In the genomic region with DNA sequence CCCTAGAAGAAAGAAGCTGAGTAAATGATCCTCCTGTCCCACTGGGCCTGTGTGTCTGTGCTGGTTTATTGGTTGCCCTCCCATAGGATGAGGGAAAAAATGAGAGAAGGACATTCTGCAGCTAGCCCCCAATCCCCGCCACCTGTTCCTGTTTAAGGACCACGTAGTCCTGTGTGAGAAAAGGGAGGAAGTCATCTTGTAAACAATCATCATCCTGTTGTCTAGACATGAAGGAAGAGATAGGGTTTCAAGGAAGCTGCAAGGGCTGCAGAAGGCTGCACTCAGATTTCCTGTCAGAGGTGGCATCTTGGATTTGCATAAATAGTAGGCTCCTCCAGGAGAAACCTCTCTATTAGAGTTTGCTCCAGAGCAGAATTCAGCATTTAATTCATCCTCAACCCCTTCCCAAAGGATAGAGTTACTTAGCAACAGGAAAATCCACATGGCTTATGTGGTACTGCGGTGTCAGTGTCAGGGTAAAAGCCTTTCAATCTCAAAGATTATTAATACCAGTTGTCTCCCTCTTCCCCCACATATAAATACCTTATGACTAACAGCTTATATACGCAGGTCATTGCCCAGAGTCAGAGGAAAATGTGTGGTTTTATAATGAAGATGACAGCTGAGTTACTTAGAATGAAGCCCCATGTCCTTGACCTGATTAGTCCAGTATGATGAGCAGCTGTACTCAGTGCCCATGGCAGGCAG, we compare ENCODE assay signal across 13 cellular contexts. TPM values are rescaled to one million over a fixed set of nuclear protein-coding genes. Genes with fewer than 3 reads are reported as not detected.
DNase-seq lines count a peak whose midpoint lies in the region; ATAC-seq and TF ChIP-seq lines count a peak whose summit lies in the region.
"Had no signal": no experiment of that assay in that cellular context is flagged by ENCODE, and none has a peak within 500 bp of the region (broad histone marks: within the 10 kb centered on the region; RNA-seq: fewer than 3 reads in every experiment).

No MANE protein-coding gene starts in this region.

- no peak overlapping the region for H2AFZ ChIP-seq in smooth muscle cell (ENCODE audit: low read depth)
- H2AFZ ChIP-seq: PC-9 had no signal

- 35% methylated on average over 4 of the region's 4 CpGs for WGBS in smooth muscle cell (ENCODE audit: low lambda C conversion rate)

- intact Hi-C loops in posterior vena cava (cut with DNase I): no loop called here

- peak overlapping the region; percentile 94 for H3K27ac ChIP-seq in smooth muscle cell (ENCODE audit: low read depth)
- H3K27ac ChIP-seq: PC-9, tibial artery had no signal

- ATAC-seq in SK-N-SH treated with all-trans-retinoic acid at 6 μM for 48 hours: peak; percentile 81
- ATAC-seq in GM21825 (IDR thresholded peaks at IDR 0.05; ENCODE audit: unreplicated experiment): no peak

- H4K20me1 ChIP-seq in smooth muscle cell (ENCODE audit: low read depth): no peaks in the 10 kb centered on the region

- no peak for TF ChIP-seq CTCF in smooth muscle cell (IDR thresholded peaks at IDR 0.05; ENCODE audit: borderline replicate concordance, insufficient read depth, poor library complexity, severe bottlenecking)

- H3K9ac ChIP-seq in smooth muscle cell (ENCODE audit: low read depth): peak overlapping the region; percentile 51

- H3K9me3 ChIP-seq in smooth muscle cell (replicated peaks; ENCODE audit: low read depth): no peaks in the 10 kb centered on the region
- H3K9me3 ChIP-seq: tibial artery had no signal

- H3K4me1 ChIP-seq in smooth muscle cell (ENCODE audit: low read depth): peaks cover 12% of the 10 kb centered on the region

- DNase-seq in activated CD4-positive, alpha-beta T cell treated with anti-CD3 and anti-CD28 coated beads, Interleukin-2, amount 50 U/mL, for 1 hour: peak; percentile 12
- DNase-seq in activated CD4-positive, alpha-beta T cell treated with anti-CD3 and anti-CD28 coated beads, Interleukin-2, amount 50 U/mL, for 4 hours: no peak
- peak; percentile 28 for DNase-seq in effector CD4-positive, alpha-beta T cell
- DNase-seq in smooth muscle cell (lab: John Stamatoyannopoulos, UW; ENCODE audit: unreplicated experiment) (no peak), posterior vena cava (ENCODE audit: low spot score) (no peak), 8988T (no peak)
- DNase-seq: activated gamma-delta T cell, COR-L47 had no signal

- no peaks in the 10 kb centered on the region for H3K36me3 ChIP-seq in smooth muscle cell (ENCODE audit: low read depth)
- H3K36me3 ChIP-seq: tibial artery had no signal

- no peaks in the 10 kb centered on the region for H3K79me2 ChIP-seq in smooth muscle cell (ENCODE audit: low read depth)

- peaks cover 15% of the 10 kb centered on the region for H3F3A ChIP-seq in smooth muscle cell (ENCODE audit: low read depth)

- H3K4me3 ChIP-seq in smooth muscle cell: no peak overlapping the region
- H3K4me3 ChIP-seq: PC-9, tibial artery had no signal

- peak overlapping the region; percentile 33 for H3K4me2 ChIP-seq in smooth muscle cell
- H3K4me2 ChIP-seq: PC-9 had no signal

- H3K27me3 ChIP-seq in smooth muscle cell (ENCODE audit: low read depth): no peaks in the 10 kb centered on the region
- H3K27me3 ChIP-seq: tibial artery had no signal

TF ChIP-seq in SK-N-SH treated with all-trans-retinoic acid at 6 μM for 48 hours, 23 proteins besides CTCF, POLR2A, EP300 and RAD21:
- TF ChIP-seq ZFP3 (CRISPR knock-in tag; IDR thresholded peaks at IDR 0.05) (no peak), ZC3H10 (CRISPR knock-in tag; IDR thresholded peaks at IDR 0.05) (peak; percentile 57; the same call in 1 of the 2 replicates), TOX (CRISPR knock-in tag; IDR thresholded peaks at IDR 0.05; ENCODE audit: borderline replicate concordance) (peak; percentile 72; the same call in 1 of the 2 replicates)

RNA-seq across cellular contexts. Expression of a gene that starts 4.6 kb away (rescaled TPM):
- 6.3 and 16.9 TPM in 2 replicates for total RNA-seq in smooth muscle cell
- polyA plus RNA-seq in smooth muscle cell: 9.6 and 15.4 TPM in 2 replicates
- total RNA-seq in posterior vena cava: 10 to 100 TPM; 13.3 to 18.8 TPM

RNA-seq across cellular contexts. Expression of a gene that starts 18.6 kb away (rescaled TPM):
- total RNA-seq in smooth muscle cell (1.7 TPM in 1 of 2 replicates, not detected in the other), posterior vena cava (10 to 100 TPM; 39.7 to 46.6 TPM)
- 0.41 and 0.52 TPM in 2 replicates for polyA plus RNA-seq in smooth muscle cell
- total RNA-seq: PC-9 had no signal

RNA-seq across cellular contexts. Expression of a gene that starts 26.9 kb away (rescaled TPM):
- total RNA-seq in smooth muscle cell (not detected in 2 replicates), posterior vena cava (not detected)
- polyA plus RNA-seq in smooth muscle cell: not detected in 2 replicates
- total RNA-seq: PC-9, skeletal muscle tissue had no signal

RNA-seq across cellular contexts. Expression of a gene that starts 38.6 kb away (rescaled TPM):
- total RNA-seq in smooth muscle cell (5.8 and 7.5 TPM in 2 replicates), posterior vena cava (100 to 1,000 TPM in 1 of 2 donors, 10 to 100 TPM in 1; 91.5 to 101 TPM)
- polyA plus RNA-seq in smooth muscle cell: 7.8 and 9.6 TPM in 2 replicates

RNA-seq across cellular contexts. Expression of a gene that starts 40.0 kb away (rescaled TPM):
- total RNA-seq in smooth muscle cell (2.0 and 4.0 TPM in 2 replicates), posterior vena cava (1 to 10 TPM; 1.9 to 2.6 TPM)
- 2.2 and 2.6 TPM in 2 replicates for polyA plus RNA-seq in smooth muscle cell

Comparison
In these comparisons a context has a peak if more than half of its experiments do, and no peak if none do; other contexts are left out.
1. DNase-seq: peak in activated CD4-positive, alpha-beta T cell treated with anti-CD3 and anti-CD28 coated beads, Interleukin-2, amount 50 U/mL, for 1 hour (single experiment) and effector CD4-positive, alpha-beta T cell (single experiment); none in activated CD4-positive, alpha-beta T cell treated with anti-CD3 and anti-CD28 coated beads, Interleukin-2, amount 50 U/mL, for 4 hours (0 of 2), smooth muscle cell (single experiment), posterior vena cava (single experiment) and 8988T (single experiment).
2. RNA of a gene that starts 18.6 kb away (total RNA-seq): 39.7 to 46.6 TPM in posterior vena cava; 1.7 TPM in smooth muscle cell; every median in the first group is over 10 times any median in the second.